In genomic region chr6:131831886-131832285, GRCh38 we compare ENCODE assay signal across 19 cellular contexts.
"Had no signal": no experiment of that assay in that cellular context is flagged by ENCODE, and none has a peak within 500 bp of the region (broad histone marks: within the 10 kb centered on the region; RNA-seq: fewer than 3 reads in every experiment).

No MANE protein-coding gene starts in this region.

- H3K9me3 ChIP-seq: colonic mucosa, esophagus muscularis mucosa, heart right ventricle, lower lobe of right lung, prostate gland, suprapubic skin had no signal

- ATAC-seq: activated CD4-positive, CD25-positive, alpha-beta regulatory T cell treated with anti-CD3 and anti-CD28 coated beads, Interleukin-2, amount 50 U/mL, for 24 hours; left lobe of liver; lower lobe of right lung; naive thymus-derived CD8-positive, alpha-beta T cell; SK-N-SH treated with all-trans-retinoic acid at 6 μM for 48 hours; stimulated activated naive CD8-positive, alpha-beta T cell treated with anti-CD3 and anti-CD28 coated beads, Interleukin-15, amount 100 ng/mL, for 72 hours; T-cell had no signal

- H3K4me2 ChIP-seq: neural progenitor cell had no signal

- H3K4me3 ChIP-seq: colonic mucosa, esophagus muscularis mucosa, heart right ventricle, lower lobe of right lung, neural progenitor cell, prostate gland, suprapubic skin had no signal

- H3K4me1 ChIP-seq: colonic mucosa, lower lobe of right lung, neural progenitor cell, prostate gland had no signal

- H3K27ac ChIP-seq: colonic mucosa, lower lobe of right lung, neural progenitor cell, prostate gland, suprapubic skin, VCaP had no signal

- H3K36me3 ChIP-seq: colonic mucosa, esophagus muscularis mucosa, heart right ventricle, lower lobe of right lung, neural progenitor cell, prostate gland, suprapubic skin had no signal

- H3K27me3 ChIP-seq: colonic mucosa, esophagus muscularis mucosa, neural progenitor cell, suprapubic skin had no signal

- H2AFZ ChIP-seq: neural progenitor cell had no signal

- DNase-seq: activated gamma-delta T cell treated with Interleukin-2 at 50 U/mL for 16 hours; activated T-cell treated with anti-CD3 and anti-CD28 coated beads, Interleukin-2, amount 50 U/mL, for 1 hour; anterior cingulate cortex; colonic mucosa; heart right ventricle; kidney; lower lobe of right lung; naive thymus-derived CD8-positive, alpha-beta T cell; stimulated activated CD4-positive, alpha-beta T cell treated with anti-CD3 and anti-CD28 coated beads, Interleukin-4, amount 100 ng/mL, for 24 hours; stimulated activated naive CD8-positive, alpha-beta T cell treated with anti-CD3 and anti-CD28 coated beads, Interleukin-15, amount 100 ng/mL, for 72 hours; T-cell had no signal
